12 cellular contexts compared by ENCODE assay signal in the genomic region with DNA sequence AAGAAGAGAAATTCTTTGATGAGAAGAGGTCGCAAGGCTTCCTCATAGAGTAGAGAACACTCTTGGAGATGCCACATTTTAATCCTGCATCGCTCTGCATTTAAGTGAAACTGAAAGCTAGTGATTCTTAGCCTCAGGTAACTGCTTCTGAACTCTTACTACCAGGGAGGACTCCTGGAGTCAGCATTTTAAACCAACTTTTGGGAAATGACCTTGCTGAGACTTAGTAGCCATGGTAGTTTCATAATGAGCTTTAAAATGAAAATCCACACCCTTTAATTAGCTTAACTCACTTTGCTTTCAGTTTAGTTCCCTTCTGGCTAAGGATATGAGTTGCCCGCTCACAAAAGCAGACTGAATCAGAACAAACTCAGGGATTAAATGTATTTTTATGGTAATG.
DNase-seq lines count a peak whose midpoint lies in the region; ATAC-seq and TF ChIP-seq lines count a peak whose summit lies in the region.
"Had no signal": no experiment of that assay in that cellular context is flagged by ENCODE, and none has a peak within 500 bp of the region (broad histone marks: within the 10 kb centered on the region; RNA-seq: fewer than 3 reads in every experiment).

No MANE protein-coding gene starts in this region.

- peak overlapping the region; percentile 6 for H3K4me3 Mint-ChIP-seq in activated CD8-positive, alpha-beta T cell treated with anti-CD3 and anti-CD28 coated beads, Interleukin-2, amount 10 ng/mL, durations not matched to agents 7 days and 5 days
- H3K4me3 Mint-ChIP-seq in CD14-positive monocyte (no peak overlapping the region), endothelial cell (ENCODE audit: unreplicated experiment) (no peak overlapping the region)
- H3K4me3 Mint-ChIP-seq: dendritic cell treated with granulocyte-macrophage colony-stimulating factor and Interleukin-4, amounts not matched to agents 40 ng/mL and 50 ng/mL, for 4 days had no signal

- no peaks in the 10 kb centered on the region for H3K4me1 ChIP-seq in mucosa of stomach (ENCODE audit: control insufficient read depth, insufficient read depth, low read length)

- peak overlapping the region; percentile 7 for H3K9ac ChIP-seq in mucosa of stomach (ENCODE audit: low read length)

- peaks cover 33% of the 10 kb centered on the region for H3K4me1 Mint-ChIP-seq in activated CD8-positive, alpha-beta T cell treated with anti-CD3 and anti-CD28 coated beads, Interleukin-2, amount 10 ng/mL, durations not matched to agents 7 days and 5 days (ENCODE audit: low read depth)
- no peaks in the 10 kb centered on the region for H3K4me1 Mint-ChIP-seq in CD14-positive monocyte
- peaks cover 8% of the 10 kb centered on the region for H3K4me1 Mint-ChIP-seq in endothelial cell (ENCODE audit: unreplicated experiment)

- H3K36me3 ChIP-seq in GM06990 (ENCODE audit: control insufficient read depth, insufficient read depth, low read length) = no peaks in the 10 kb centered on the region
- H3K36me3 ChIP-seq in mucosa of stomach (ENCODE audit: control insufficient read depth, insufficient read depth, low read length) = no peaks in the 10 kb centered on the region
- H3K36me3 ChIP-seq: uterus had no signal

- peak overlapping the region; percentile 7 for H3K27ac Mint-ChIP-seq in activated CD8-positive, alpha-beta T cell treated with anti-CD3 and anti-CD28 coated beads, Interleukin-2, amount 10 ng/mL, durations not matched to agents 7 days and 5 days
- no peak overlapping the region for H3K27ac Mint-ChIP-seq in CD14-positive monocyte
- H3K27ac Mint-ChIP-seq in endothelial cell (ENCODE audit: unreplicated experiment) = no peak overlapping the region
- H3K27ac Mint-ChIP-seq: dendritic cell treated with granulocyte-macrophage colony-stimulating factor and Interleukin-4, amounts not matched to agents 40 ng/mL and 50 ng/mL, for 4 days had no signal

- no peaks in the 10 kb centered on the region for H3K9me3 ChIP-seq in mucosa of stomach (ENCODE audit: control insufficient read depth, low read length)
- H3K9me3 ChIP-seq: uterus had no signal

- ATAC-seq in HG03045 (IDR thresholded peaks at IDR 0.05; ENCODE audit: unreplicated experiment) = peak; percentile 50
- ATAC-seq in activated CD8-positive, alpha-beta T cell treated with anti-CD3 and anti-CD28 coated beads, Interleukin-2, amount 10 ng/mL, durations not matched to agents 7 days and 5 days = peak; percentile 79

- POLR2A ChIA-PET in activated CD8-positive, alpha-beta T cell treated with anti-CD3 and anti-CD28 coated beads, Interleukin-2, amount 10 ng/mL, durations not matched to agents 7 days and 5 days (lab: Charles Lee) = interaction anchor here (1.2 kb wide), 1 partner anchor 9 kb away, joined by 3 read pairs; no protein-coding TSS in a partner anchor

- CTCF ChIA-PET in activated CD8-positive, alpha-beta T cell treated with anti-CD3 and anti-CD28 coated beads, Interleukin-2, amount 10 ng/mL, durations not matched to agents 7 days and 5 days (lab: Charles Lee) = interaction anchor here (0.8 to 1.5 kb wide), 3 partner anchors 16 to 26 kb away, joined by 3 to 5 read pairs (median 3); no protein-coding TSS in a partner anchor

- peak overlapping the region; percentile 26 for H3K4me3 ChIP-seq in GM06990 (replicated peaks; ENCODE audit: low read depth, low read length)
- H3K4me3 ChIP-seq in mucosa of stomach (ENCODE audit: low read length) = no peak overlapping the region
- H3K4me3 ChIP-seq: uterus had no signal

- intact Hi-C loops in CD14-positive monocyte (cut with micrococcal nuclease) = no loop called here

- no peaks in the 10 kb centered on the region for H3K9me3 Mint-ChIP-seq in activated CD8-positive, alpha-beta T cell treated with anti-CD3 and anti-CD28 coated beads, Interleukin-2, amount 10 ng/mL, durations not matched to agents 7 days and 5 days (ENCODE audit: insufficient read depth)
- H3K9me3 Mint-ChIP-seq in CD14-positive monocyte (peaks cover 0 to 3% (median 0%) of the 10 kb centered on the region in 7 donors), endothelial cell (ENCODE audit: unreplicated experiment) (no peaks in the 10 kb centered on the region)
- H3K9me3 Mint-ChIP-seq: dendritic cell treated with granulocyte-macrophage colony-stimulating factor and Interleukin-4, amounts not matched to agents 40 ng/mL and 50 ng/mL, for 4 days; neural crest cell had no signal

- H3K27me3 Mint-ChIP-seq in activated CD8-positive, alpha-beta T cell treated with anti-CD3 and anti-CD28 coated beads, Interleukin-2, amount 10 ng/mL, durations not matched to agents 7 days and 5 days (ENCODE audit: low read depth) = no peaks in the 10 kb centered on the region
- H3K27me3 Mint-ChIP-seq in CD14-positive monocyte (ENCODE audit: low read depth in 3 of 3) (peaks cover 5 to 20% (median 12%) of the 10 kb centered on the region in 3 donors), endothelial cell (ENCODE audit: unreplicated experiment) (no peaks in the 10 kb centered on the region)

- DNase-seq in GM06990 (ENCODE audit: extremely low read depth, insufficient read length) (peak; percentile 9), hypothalamus (lab: John Stamatoyannopoulos, UW) (no peak), CD14-positive monocyte (ENCODE audit: low spot score) (no peak), endothelial cell (ENCODE audit: low spot score) (no peak)
- DNase-seq in activated CD8-positive, alpha-beta T cell treated with anti-CD3 and anti-CD28 coated beads, Interleukin-2, amount 10 ng/mL, durations not matched to agents 7 days and 5 days = no peak
- no peak for DNase-seq in central memory CD4-positive, alpha-beta T cell
- DNase-seq: NCI-H1694 treated with DMSO at 0.1 percent for 48 hours, uterus had no signal

- TF ChIP-seq CTCF in GM06990 (IDR thresholded peaks at IDR 0.05; ENCODE audit: insufficient read depth, low read length, poor library complexity, severe bottlenecking) = no peak
- no peak for TF ChIP-seq CTCF in CD14-positive monocyte (IDR thresholded peaks at IDR 0.05)
- TF ChIP-seq CTCF in endothelial cell (IDR thresholded peaks at IDR 0.05; ENCODE audit: unreplicated experiment) = no peak

- H3K36me3 Mint-ChIP-seq in activated CD8-positive, alpha-beta T cell treated with anti-CD3 and anti-CD28 coated beads, Interleukin-2, amount 10 ng/mL, durations not matched to agents 7 days and 5 days (ENCODE audit: low read depth) = peaks cover 22% of the 10 kb centered on the region
- H3K36me3 Mint-ChIP-seq in CD14-positive monocyte (no peaks in the 10 kb centered on the region), endothelial cell (ENCODE audit: low read depth, unreplicated experiment) (no peaks in the 10 kb centered on the region)

- H3K27me3 ChIP-seq in GM06990 (replicated peaks; ENCODE audit: control insufficient read depth, insufficient read depth, low read length) = no peaks in the 10 kb centered on the region
- H3K27me3 ChIP-seq in mucosa of stomach (ENCODE audit: control insufficient read depth, insufficient read depth, low read length) = no peaks in the 10 kb centered on the region
- H3K27me3 ChIP-seq: uterus had no signal
